Comparison of ENCODE assay signal across 7 cellular contexts in genomic region chr15:90132437-90132836, GRCh38.
"Had no signal": no experiment of that assay in that cellular context is flagged by ENCODE, and none has a peak within 500 bp of the region (broad histone marks: within the 10 kb centered on the region; RNA-seq: fewer than 3 reads in every experiment).

No MANE protein-coding gene starts in this region.

- H3K36me3 ChIP-seq: HAP-1 had no signal

- H3K4me3 ChIP-seq: GM23248, HAP-1 had no signal

- H3K9me3 Mint-ChIP-seq: IgD-negative memory B cell had no signal

- H2AFZ ChIP-seq: GM23248 had no signal

- H3K36me3 Mint-ChIP-seq: IgD-negative memory B cell had no signal

- H3K4me1 ChIP-seq: HAP-1 had no signal

- H3K9ac ChIP-seq: GM23248 had no signal

- H3K9me3 ChIP-seq: HAP-1 had no signal

- FAIRE-seq: HTR-8/SVneo had no signal

- DNase-seq: GM23248, GOT3, H7, KG1 had no signal

- H3K27ac Mint-ChIP-seq: IgD-negative memory B cell had no signal

- H3K27ac ChIP-seq: GM23248 had no signal
